Comparison of ENCODE assay signal across 8 cellular contexts in the genomic region with DNA sequence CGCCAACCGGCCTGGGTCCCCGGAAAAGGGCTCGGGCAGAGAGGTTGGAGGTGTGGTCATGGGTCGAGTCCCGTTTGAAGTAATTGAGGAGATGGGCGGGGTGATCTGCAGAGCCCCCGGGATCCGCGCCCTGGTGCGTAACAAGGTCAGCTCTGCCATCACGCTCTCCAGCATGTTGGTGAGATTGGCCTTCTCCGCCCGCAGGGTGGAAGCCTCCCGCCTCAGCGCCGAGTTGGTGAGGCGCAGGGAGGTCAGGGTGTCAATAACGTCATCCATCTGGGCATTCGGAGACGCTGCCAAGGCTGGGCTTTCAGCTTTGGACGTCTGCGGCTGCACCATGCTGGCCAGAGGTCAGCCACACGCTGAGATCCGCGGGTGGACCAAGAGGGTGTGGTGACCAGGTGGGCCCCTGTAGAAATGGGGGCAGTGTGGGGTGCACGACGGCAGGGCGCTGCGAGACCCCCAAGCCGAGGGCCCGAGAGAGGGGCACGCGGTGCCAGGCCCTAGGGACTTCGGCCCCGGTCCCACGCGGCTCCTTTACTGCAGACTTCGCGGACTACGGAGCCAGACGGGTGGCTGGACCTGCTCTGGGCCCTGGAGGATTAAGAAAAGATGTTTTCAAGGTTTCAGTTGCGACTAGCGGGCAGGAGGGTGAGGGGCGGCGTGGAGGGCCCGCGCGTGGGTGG. TPM values are rescaled to one million over a fixed set of nuclear protein-coding genes. Genes with fewer than 3 reads are reported as not detected.
DNase-seq lines count a peak whose midpoint lies in the region; ATAC-seq, FAIRE-seq and TF ChIP-seq lines count a peak whose summit lies in the region.

No MANE protein-coding gene starts in this region.

- no peaks in the 10 kb centered on the region; a peak in 1 of 4 replicates for H3K27me3 ChIP-seq in GM12878 (replicated peaks in 1 of 2; ENCODE audit: control insufficient read depth in 2 of 2, insufficient read depth in 2 of 2, low read length in 1 of 2)

- H3K4me1 ChIP-seq in GM12878 (ENCODE audit: control insufficient read depth, insufficient read depth, low read length): no peaks in the 10 kb centered on the region

- TF ChIP-seq RAD21 in GM12878 (IDR thresholded peaks at IDR 0.05; ENCODE audit: insufficient read depth, low read depth, low read length): no peak

- peak overlapping the region; percentile 30; the same call in 1 of the 2 replicates for H3K4me2 ChIP-seq in GM12878 (ENCODE audit: control insufficient read depth, insufficient read depth)

- H3K9me3 Mint-ChIP-seq in stimulated activated naive B cell treated with anti-CD40 and anti-IgM and Interleukin-4, amounts not matched to agents 10 μg/mL and 1 μg/mL and 100 μg/mL, for 72 hours: peaks cover 5 to 11% of the 10 kb centered on the region in 2 donors

- 70% methylated on average over 44 of the region's 49 CpGs for WGBS in GM12878 (ENCODE audit: insufficient coverage, insufficient replicate concordance, low lambda C conversion rate, missing lambda C conversion rate)

- BruUV-seq in GM12878 (replicated peaks; lab: Mats Ljungman, UMichigan): no TSS peak

- H3K36me3 ChIP-seq in GM12878 (ENCODE audit: control insufficient read depth in 2 of 2, insufficient read depth in 2 of 2, low read length in 1 of 2): no peaks in the 10 kb centered on the region

- CTCF ChIA-PET in GM12878 (lab: Yijun Ruan, JAX): no interaction called here

- in situ Hi-C loops in GM12878 (cut with MboI): no loop called here

- FAIRE-seq in GM12878 (lab: Jason Lieb, UNC): no peak

- DNase-seq in AG10803 (ENCODE audit: low read depth) (peak; percentile 22), GM12878 (ENCODE audit: low read depth, low spot score) (no peak), iPS-NIHi7 (ENCODE audit: extremely low spot score) (peak; percentile 38), midbrain (lab: John Stamatoyannopoulos, UW) (no peak), NOMO-1 (lab: John Stamatoyannopoulos, UW; ENCODE audit: unreplicated experiment in 2 of 2) (no peak)
- DNase-seq in stimulated activated naive B cell treated with anti-CD40 and anti-IgM and Interleukin-4, amounts not matched to agents 10 μg/mL and 1 μg/mL and 100 μg/mL, for 72 hours: no peak

- H3K9me3 ChIP-seq in GM12878 (replicated peaks; ENCODE audit: control insufficient read depth, insufficient read depth, low read length): no peaks in the 10 kb centered on the region; the same call in 2 of the 3 replicates

- RAD21 ChIA-PET in GM12878 (lab: Charles Lee; ENCODE audit: unreplicated experiment): no interaction called here

- H3K4me3 ChIP-seq in AG10803 (ENCODE audit: low read length) (peak overlapping the region; percentile 75), GM12878 (peak overlapping the region; percentile 16; the same call in 1 of the 2 replicates)

- no peak for TF ChIP-seq CTCF in AG10803 (conservative IDR thresholded peaks at IDR 0.05; ENCODE audit: low read length)
- TF ChIP-seq CTCF in GM12878 (IDR thresholded peaks at IDR 0.05 in 2 of 3, conservative IDR thresholded peaks at IDR 0.05 in 1 of 3; ENCODE audit: control insufficient read depth in 2 of 3, extremely low read depth in 1 of 3, insufficient read depth in 1 of 3, low read depth in 3 of 3, low read length in 3 of 3): no peak

- SMC1A ChIA-PET in GM12878 (lab: Charles Lee; ENCODE audit: uncharacterized antibody, unreplicated experiment): no interaction called here

- H3K27ac Mint-ChIP-seq in stimulated activated naive B cell treated with anti-CD40 and anti-IgM and Interleukin-4, amounts not matched to agents 10 μg/mL and 1 μg/mL and 100 μg/mL, for 72 hours: peak overlapping the region; percentile 93

- H3K36me3 Mint-ChIP-seq in stimulated activated naive B cell treated with anti-CD40 and anti-IgM and Interleukin-4, amounts not matched to agents 10 μg/mL and 1 μg/mL and 100 μg/mL, for 72 hours: peaks cover 13 to 27% of the 10 kb centered on the region in 2 donors

- no peak for TF ChIP-seq EP300 in GM12878 (IDR thresholded peaks at IDR 0.05; ENCODE audit: borderline replicate concordance in 1 of 2, control insufficient read depth in 1 of 2, low read depth in 2 of 2, low read length in 2 of 2)

- no peak for TF ChIP-seq POLR2A in GM12878 (IDR thresholded peaks at IDR 0.05; ENCODE audit: low read depth, low read length)

- H3K27ac ChIP-seq in GM12878 (ENCODE audit: control insufficient read depth, insufficient read depth): no peak overlapping the region

- intact Hi-C loops in GM12878 (cut with micrococcal nuclease; ENCODE audit: unreplicated experiment): no loop called here

- peak; percentile 8 for ATAC-seq in HG02981 (IDR thresholded peaks at IDR 0.05; ENCODE audit: unreplicated experiment)
- no peak for ATAC-seq in GM12878
- peak in 1 of 2 donors; percentile 18 for ATAC-seq in stimulated activated naive B cell treated with anti-CD40 and anti-IgM and Interleukin-4, amounts not matched to agents 10 μg/mL and 1 μg/mL and 100 μg/mL, for 72 hours (replicated peaks)
- ATAC-seq in GM18907 (IDR thresholded peaks at IDR 0.05; ENCODE audit: unreplicated experiment): no peak

- no peaks in the 10 kb centered on the region for H4K20me1 ChIP-seq in GM12878 (ENCODE audit: control insufficient read depth, insufficient read depth)

- H3K9ac ChIP-seq in GM12878 (ENCODE audit: control insufficient read depth, insufficient read depth, low read length): no peak overlapping the region

- H3K79me2 ChIP-seq in GM12878 (ENCODE audit: control insufficient read depth, insufficient read depth, low read length): no peaks in the 10 kb centered on the region

- H3K4me3 Mint-ChIP-seq in stimulated activated naive B cell treated with anti-CD40 and anti-IgM and Interleukin-4, amounts not matched to agents 10 μg/mL and 1 μg/mL and 100 μg/mL, for 72 hours: peak overlapping the region; percentile 83 to 91

- POLR2A ChIA-PET in GM12878 (lab: Charles Lee): no interaction called here

- H3K27me3 Mint-ChIP-seq in stimulated activated naive B cell treated with anti-CD40 and anti-IgM and Interleukin-4, amounts not matched to agents 10 μg/mL and 1 μg/mL and 100 μg/mL, for 72 hours: peaks cover 9 to 14% of the 10 kb centered on the region in 2 donors

- H3K4me1 Mint-ChIP-seq in stimulated activated naive B cell treated with anti-CD40 and anti-IgM and Interleukin-4, amounts not matched to agents 10 μg/mL and 1 μg/mL and 100 μg/mL, for 72 hours: peaks cover 6 to 10% of the 10 kb centered on the region in 2 donors

- no peak overlapping the region for H2AFZ ChIP-seq in GM12878 (ENCODE audit: control insufficient read depth, low read depth, low read length)

TF ChIP-seq in GM12878, 131 proteins besides CTCF, POLR2A, EP300 and RAD21 (continues in another document):
- TF ChIP-seq YY1 (IDR thresholded peaks at IDR 0.05; ENCODE audit: low read depth, low read length) (no peak), MEF2B (IDR thresholded peaks at IDR 0.05; ENCODE audit: partially characterized antibody, poor library complexity, severe bottlenecking) (no peak), POU2F2 (IDR thresholded peaks at IDR 0.05; ENCODE audit: borderline replicate concordance, low read depth, low read length) (no peak)
- TF ChIP-seq, protein P1, sequence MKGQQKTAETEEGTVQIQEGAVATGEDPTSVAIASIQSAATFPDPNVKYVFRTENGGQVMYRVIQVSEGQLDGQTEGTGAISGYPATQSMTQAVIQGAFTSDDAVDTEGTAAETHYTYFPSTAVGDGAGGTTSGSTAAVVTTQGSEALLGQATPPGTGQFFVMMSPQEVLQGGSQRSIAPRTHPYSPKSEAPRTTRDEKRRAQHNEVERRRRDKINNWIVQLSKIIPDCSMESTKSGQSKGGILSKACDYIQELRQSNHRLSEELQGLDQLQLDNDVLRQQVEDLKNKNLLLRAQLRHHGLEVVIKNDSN (IDR thresholded peaks at IDR 0.05; ENCODE audit: borderline replicate concordance, extremely low read length, insufficient read depth, low read depth, low read length): no peak

RNA-seq across cellular contexts. Expression of gene RTL6, which starts 0.7 kb away (rescaled TPM):
- total RNA-seq in GM12878 (2013; cell fraction: nucleolus; rRNA removed): not detected in 2 replicates
- total RNA-seq in GM12878 (2014; rRNA removed): 3.8 and 4.5 TPM in 2 replicates
- 2.9 and 3.0 TPM in 2 replicates for total RNA-seq in GM12878 (2014; rRNA removed; fragmentation: Illumina TruSeq; extraction: Trizol)
- 6.3 and 7.1 TPM in 2 replicates for total RNA-seq in GM12878 (2021)
- 1.1 TPM for polyA plus RNA-seq in GM12878 (2011; ENCODE audit: low read depth)
- 0.03 TPM in 2 replicates for polyA plus RNA-seq in GM12878 (2011; rRNA removed)
- 0.04 and 0.05 TPM in 2 replicates for polyA plus RNA-seq in GM12878 (2011; cell fraction: cytosol; rRNA removed)
- 0.06 and 0.07 TPM in 2 replicates for polyA plus RNA-seq in GM12878 (2011; cell fraction: nucleus; rRNA removed)
- polyA plus RNA-seq in GM12878 (2012): 1.3 and 1.5 TPM in 2 replicates
- polyA plus RNA-seq in GM12878 (2014; fragmentation: Illumina TruSeq; extraction: Trizol): 3.2 and 3.5 TPM in 2 replicates
- polyA plus RNA-seq in GM12878 (2014; fragmentation: Nextera tagmentation; extraction: Ambion mirVana): 1 to 10 TPM in 1 of 2 experiments, under 1 TPM in 1; 0.86 to 1.4 TPM
- polyA plus RNA-seq in GM12878 (2014; rRNA removed): 3.4 and 4.1 TPM in 2 replicates
- 1 to 10 TPM; 2.4 to 3.3 TPM for polyA plus RNA-seq in GM12878 (2016; fragmentation: Nextera tagmentation; extraction: Ambion mirVana)
- 0.05 and 0.15 TPM in 2 replicates for polyA minus RNA-seq in GM12878 (2011; rRNA and poly(A)+ RNA removed)
- polyA minus RNA-seq in GM12878 (2011; cell fraction: cytosol; rRNA and poly(A)+ RNA removed): 0.62 and 1.6 TPM in 2 replicates
- polyA minus RNA-seq in GM12878 (2011; cell fraction: nucleus; rRNA and poly(A)+ RNA removed): 0.12 and 0.29 TPM in 2 replicates

Comparison
In these comparisons a context has a peak if more than half of its experiments do, and no peak if none do; other contexts are left out.
1. DNase-seq: peak in AG10803 (single experiment) and iPS-NIHi7 (single experiment); none in GM12878 (single experiment), stimulated activated naive B cell treated with anti-CD40 and anti-IgM and Interleukin-4, amounts not matched to agents 10 μg/mL and 1 μg/mL and 100 μg/mL, for 72 hours (single experiment), midbrain (single experiment) and NOMO-1 (0 of 2).